ENCODE assay signal across 13 cellular contexts in genomic region chr14:50778757-50779483, GRCh38. TPM values are rescaled to one million over a fixed set of nuclear protein-coding genes. Genes with fewer than 3 reads are reported as not detected.
DNase-seq lines count a peak whose midpoint lies in the region; ATAC-seq and TF ChIP-seq lines count a peak whose summit lies in the region.
"Had no signal": no experiment of that assay in that cellular context is flagged by ENCODE, and none has a peak within 500 bp of the region (broad histone marks: within the 10 kb centered on the region; RNA-seq: fewer than 3 reads in every experiment).

No MANE protein-coding gene starts in this region.

- TF ChIP-seq CTCF in OCI-LY7 (conservative IDR thresholded peaks at IDR 0.05; ENCODE audit: low read length) (no peak), psoas muscle (IDR thresholded peaks at IDR 0.05) (no peak), body of pancreas (IDR thresholded peaks at IDR 0.05) (no peak)

- H3K9me3 ChIP-seq in OCI-LY7 (ENCODE audit: low read length) (no peaks in the 10 kb centered on the region), psoas muscle (no peaks in the 10 kb centered on the region), body of pancreas (no peaks in the 10 kb centered on the region)
- H3K9me3 ChIP-seq: MG63 had no signal

- H3K4me3 ChIP-seq in OCI-LY7 (ENCODE audit: low read depth, low read length, poor library complexity, severe bottlenecking) = no peak overlapping the region
- no peak overlapping the region for H3K4me3 ChIP-seq in psoas muscle
- H3K4me3 ChIP-seq in body of pancreas = no peak overlapping the region
- H3K4me3 ChIP-seq: MG63 had no signal

- H3K4me1 ChIP-seq in OCI-LY7 (ENCODE audit: insufficient read depth, low read length, poor library complexity, severe bottlenecking) = peaks cover 28% of the 10 kb centered on the region
- peaks cover 43% of the 10 kb centered on the region for H3K4me1 ChIP-seq in psoas muscle
- H3K4me1 ChIP-seq in body of pancreas = peaks cover 24% of the 10 kb centered on the region

- no peak overlapping the region for H2AFZ ChIP-seq in OCI-LY7 (ENCODE audit: low read length)

- BruUV-seq in OCI-LY7 (replicated peaks; lab: Mats Ljungman, UMichigan) = no TSS peak

- POLR2A ChIA-PET in OCI-LY7 (lab: Charles Lee) = interaction anchor here (0.8 to 4.0 kb wide), 5 partner anchors 9 to 82 kb away, joined by 3 to 44 read pairs (median 4); no protein-coding TSS in a partner anchor

- no peak for ATAC-seq in effector memory CD8-positive, alpha-beta T cell (replicated peaks)
- peak in 1 of 4 donors; percentile 23 for ATAC-seq in psoas muscle
- ATAC-seq in body of pancreas = no peak

- H3K36me3 Mint-ChIP-seq in activated CD4-positive, alpha-beta T cell treated with anti-CD3 and anti-CD28 coated beads, Interleukin-2, amount 10 ng/mL, durations not matched to agents 24 days and 14 days (ENCODE audit: low read depth) = peaks cover 18% of the 10 kb centered on the region
- peaks cover 16% of the 10 kb centered on the region for H3K36me3 Mint-ChIP-seq in effector memory CD8-positive, alpha-beta T cell (ENCODE audit: insufficient read depth)

- no peaks in the 10 kb centered on the region for H3K9me2 ChIP-seq in OCI-LY7 (ENCODE audit: insufficient read depth, low read length)

- intact Hi-C loops in activated CD4-positive, alpha-beta T cell treated with anti-CD3 and anti-CD28 coated beads, Interleukin-2, amount 10 ng/mL, durations not matched to agents 24 days and 14 days (cut with micrococcal nuclease) = loop anchor here (1.0 to 5.0 kb wide), 5 partner anchors 81 to 236 kb away; partner anchors contain the start of gene SAV1
- intact Hi-C loops in OCI-LY7 (cut with micrococcal nuclease; ENCODE audit: unreplicated experiment) (loop anchor here (1.0 to 5.0 kb wide), 2 partner anchors 81 to 162 kb away; no protein-coding TSS in a partner anchor), psoas muscle (cut with DNase I) (loop anchor here (5.0 kb wide), 2 partner anchors 83 to 177 kb away; no protein-coding TSS in a partner anchor), body of pancreas (cut with DNase I) (loop anchor here (10.0 kb wide), 2 partner anchors 174 to 464 kb away; partner anchors contain the start of genes DMAC2L and L2HGDH)

- peak overlapping the region; percentile 32 for H3K4me2 ChIP-seq in OCI-LY7 (ENCODE audit: low read length)

- no peak overlapping the region for H3K4me3 Mint-ChIP-seq in activated CD4-positive, alpha-beta T cell treated with anti-CD3 and anti-CD28 coated beads, Interleukin-2, amount 10 ng/mL, durations not matched to agents 24 days and 14 days
- H3K4me3 Mint-ChIP-seq in effector memory CD8-positive, alpha-beta T cell = peak overlapping the region; percentile 48 to 76

- H3K4me1 Mint-ChIP-seq in activated CD4-positive, alpha-beta T cell treated with anti-CD3 and anti-CD28 coated beads, Interleukin-2, amount 10 ng/mL, durations not matched to agents 24 days and 14 days = peaks cover 24% of the 10 kb centered on the region
- H3K4me1 Mint-ChIP-seq in effector memory CD8-positive, alpha-beta T cell (ENCODE audit: low read depth in 2 of 2) = peaks cover 31 to 59% of the 10 kb centered on the region in 2 donors

- no peak for TF ChIP-seq POLR2A in body of pancreas (IDR thresholded peaks at IDR 0.05)

- H3K79me2 ChIP-seq in OCI-LY7 (ENCODE audit: insufficient read depth, low read depth, low read length) = peaks cover 9% of the 10 kb centered on the region; the same call in 1 of the 2 replicates

- H3K9me3 Mint-ChIP-seq in activated CD4-positive, alpha-beta T cell treated with anti-CD3 and anti-CD28 coated beads, Interleukin-2, amount 10 ng/mL, durations not matched to agents 24 days and 14 days = no peaks in the 10 kb centered on the region
- H3K9me3 Mint-ChIP-seq in effector memory CD8-positive, alpha-beta T cell = no peaks in the 10 kb centered on the region

- 82 to 90% (median 87%) methylated on average over 5 of the region's 5 CpGs for WGBS in psoas muscle, 3 donors
- 92 to 93% methylated on average over 5 of the region's 5 CpGs for WGBS in body of pancreas, 2 donors

- H3K27me3 Mint-ChIP-seq in activated CD4-positive, alpha-beta T cell treated with anti-CD3 and anti-CD28 coated beads, Interleukin-2, amount 10 ng/mL, durations not matched to agents 24 days and 14 days = no peaks in the 10 kb centered on the region
- H3K27me3 Mint-ChIP-seq in effector memory CD8-positive, alpha-beta T cell = no peaks in the 10 kb centered on the region

- H3K36me3 ChIP-seq in OCI-LY7 (ENCODE audit: insufficient read depth, low read length) (peaks cover 71% of the 10 kb centered on the region), psoas muscle (ENCODE audit: insufficient read depth in 1 of 2, low read depth in 1 of 2) (peaks cover 0 to 36% of the 10 kb centered on the region in 2 donors), body of pancreas (replicated peaks in 1 of 2; ENCODE audit: insufficient read depth in 1 of 2, low read depth in 2 of 2) (no peaks in the 10 kb centered on the region)

- DNase-seq in activated CD4-positive, alpha-beta T cell treated with anti-CD3 and anti-CD28 coated beads, Interleukin-2, amount 10 ng/mL, durations not matched to agents 24 days and 14 days = no peak
- no peak for DNase-seq in activated CD4-positive, alpha-beta T cell treated with anti-CD3 and anti-CD28 coated beads for 4 hours
- no peak for DNase-seq in OCI-LY7 (ENCODE audit: low spot score)
- DNase-seq in effector memory CD8-positive, alpha-beta T cell = no peak
- DNase-seq in psoas muscle = no peak
- DNase-seq in retina = no peak
- DNase-seq in mucosa of gallbladder (ENCODE audit: low spot score) = no peak
- no peak for DNase-seq in body of pancreas
- DNase-seq: activated CD4-positive, alpha-beta T cell treated with anti-CD3 and anti-CD28 coated beads, Interleukin-2, amount 50 U/mL, for 4 hours; hippocampal formation; MG63; NCI-H226; trophoblast cell had no signal

- CTCF ChIA-PET in OCI-LY7 (lab: Charles Lee; ENCODE audit: unreplicated experiment) = interaction anchor here (0.7 to 1.2 kb wide), 3 partner anchors 20 to 239 kb away, joined by 3 to 4 read pairs (median 3); no protein-coding TSS in a partner anchor

- no peaks in the 10 kb centered on the region for H4K20me1 ChIP-seq in OCI-LY7 (ENCODE audit: insufficient read depth, low read length)

- H3K27ac ChIP-seq in OCI-LY7 (ENCODE audit: low read depth, low read length, poor library complexity, severe bottlenecking) (peak overlapping the region; percentile 52), psoas muscle (peak overlapping the region; percentile 32), body of pancreas (no peak overlapping the region)

- H3K27ac Mint-ChIP-seq in activated CD4-positive, alpha-beta T cell treated with anti-CD3 and anti-CD28 coated beads, Interleukin-2, amount 10 ng/mL, durations not matched to agents 24 days and 14 days = peak overlapping the region; percentile 37
- H3K27ac Mint-ChIP-seq in effector memory CD8-positive, alpha-beta T cell = peak overlapping the region; percentile 77 to 94

- no peaks in the 10 kb centered on the region for H3K27me3 ChIP-seq in psoas muscle (ENCODE audit: insufficient read depth in 3 of 3, low read length in 2 of 3)
- H3K27me3 ChIP-seq in body of pancreas = no peaks in the 10 kb centered on the region
- H3K27me3 ChIP-seq: MG63 had no signal

RNA-seq across cellular contexts. Expression of gene NIN, which starts 52.0 kb away (rescaled TPM):
- 40.2 and 43.1 TPM in 2 replicates for total RNA-seq in activated CD4-positive, alpha-beta T cell treated with anti-CD3 and anti-CD28 coated beads, Interleukin-2, amount 10 ng/mL, durations not matched to agents 24 days and 14 days
- total RNA-seq in OCI-LY7 (2014; rRNA removed; shearing (Covaris generic)) = 79.5 and 95.3 TPM in 2 replicates
- total RNA-seq in OCI-LY7 (2022) = 157 and 189 TPM in 2 replicates
- total RNA-seq in psoas muscle = 10 to 100 TPM; 24.3 to 47.7 (median 39.5) TPM
- polyA plus RNA-seq in psoas muscle = 10 to 100 TPM in 2 of 3 donors, 1 to 10 TPM in 1; 7.3 to 17.3 (median 11.5) TPM
- total RNA-seq in mucosa of gallbladder = 28.3 TPM
- total RNA-seq in body of pancreas = 10 to 100 TPM in 1 of 2 donors, 1 to 10 TPM in 1; 6.6 to 16.9 TPM

Comparison
In these comparisons a context has a peak if more than half of its experiments do, and no peak if none do; other contexts are left out.
1. H3K27ac ChIP-seq: peak in OCI-LY7 (single experiment) and psoas muscle (single experiment); none in body of pancreas (0 of 4).